ENCODE assay signal across 16 cellular contexts in genomic region chr9:125121156-125121555, GRCh38. TPM values are rescaled to one million over a fixed set of nuclear protein-coding genes. Genes with fewer than 3 reads are reported as not detected.
DNase-seq lines count a peak whose midpoint lies in the region; FAIRE-seq and TF ChIP-seq lines count a peak whose summit lies in the region.
"Had no signal": no experiment of that assay in that cellular context is flagged by ENCODE, and none has a peak within 500 bp of the region (broad histone marks: within the 10 kb centered on the region; RNA-seq: fewer than 3 reads in every experiment).

No MANE protein-coding gene starts in this region.

- peaks cover 54% of the 10 kb centered on the region for H3K4me1 Mint-ChIP-seq in activated naive CD4-positive, alpha-beta T cell treated with anti-CD3 and anti-CD28 coated beads, Interleukin-2, amount 10 ng/mL, durations not matched to agents 7 days and 5 days
- H3K4me1 Mint-ChIP-seq in endodermal cell: peaks cover 3% of the 10 kb centered on the region

- H3K9me3 ChIP-seq in endodermal cell (ENCODE audit: control insufficient read depth, low read length): no peaks in the 10 kb centered on the region
- H3K9me3 ChIP-seq: gastrocnemius medialis, thyroid gland had no signal

- no peak overlapping the region for H3K4me3 Mint-ChIP-seq in activated naive CD4-positive, alpha-beta T cell treated with anti-CD3 and anti-CD28 coated beads, Interleukin-2, amount 10 ng/mL, durations not matched to agents 7 days and 5 days
- H3K4me3 Mint-ChIP-seq in endodermal cell: no peak overlapping the region

- DNase-seq in activated naive CD4-positive, alpha-beta T cell treated with anti-CD3 and anti-CD28 coated beads, Interleukin-2, amount 10 ng/mL, durations not matched to agents 7 days and 5 days: no peak
- DNase-seq in activated naive CD4-positive, alpha-beta T cell (lab: John Stamatoyannopoulos, UW): no peak
- peak; percentile 26 for DNase-seq in NCI-H2196 (lab: John Stamatoyannopoulos, UW; ENCODE audit: unreplicated experiment)
- DNase-seq in endodermal cell: no peak
- peak; percentile 42 for DNase-seq in urothelium cell line (ENCODE audit: low spot score)
- DNase-seq in SKM-1 (lab: John Stamatoyannopoulos, UW; ENCODE audit: unreplicated experiment): no peak
- DNase-seq in SIG-M5 (lab: John Stamatoyannopoulos, UW): no peak
- no peak for DNase-seq in dedifferentiated amniotic fluid mesenchymal stem cell (ENCODE audit: extremely low spot score)
- DNase-seq: activated CD4-positive, CD25-positive, alpha-beta regulatory T cell treated with anti-CD3 and anti-CD28 coated beads, Interleukin-2, amount 50 U/mL, for 72 hours; activated effector memory CD4-positive, alpha-beta T cell treated with anti-CD3 and anti-CD28 coated beads, Interleukin-2, amount 50 U/mL, for 16 hours; gastrocnemius medialis; HCEC 1CT; kidney glomerular epithelial cell; NCI-H2081 treated with DMSO at 0.1 percent for 48 hours; thyroid gland had no signal

- peaks cover 5% of the 10 kb centered on the region for H3K36me3 ChIP-seq in endodermal cell (ENCODE audit: control insufficient read depth, insufficient read depth, low read length)
- H3K36me3 ChIP-seq: gastrocnemius medialis, thyroid gland had no signal

- CTCF ChIA-PET in activated naive CD4-positive, alpha-beta T cell treated with anti-CD3 and anti-CD28 coated beads, Interleukin-2, amount 10 ng/mL, durations not matched to agents 7 days and 5 days (lab: Charles Lee): no interaction called here

- H3K4me3 ChIP-seq in endodermal cell (ENCODE audit: low read length): no peak overlapping the region
- H3K4me3 ChIP-seq: gastrocnemius medialis, thyroid gland had no signal

- no peaks in the 10 kb centered on the region for H3K27me3 Mint-ChIP-seq in activated naive CD4-positive, alpha-beta T cell treated with anti-CD3 and anti-CD28 coated beads, Interleukin-2, amount 10 ng/mL, durations not matched to agents 7 days and 5 days
- H3K27me3 Mint-ChIP-seq in endodermal cell (ENCODE audit: insufficient read depth): no peaks in the 10 kb centered on the region

- no peak overlapping the region for H3K27ac ChIP-seq in endodermal cell (ENCODE audit: low read depth, low read length)
- H3K27ac ChIP-seq: gastrocnemius medialis, HL-60, thyroid gland had no signal

- TF ChIP-seq CTCF in endodermal cell (conservative IDR thresholded peaks at IDR 0.05): no peak

- WGBS in endodermal cell (ENCODE audit: insufficient coverage in 1 of 2, insufficient read length in 1 of 2), 2 experiments: 83 to 92% methylated on average over 2 of the region's 2 CpGs

- H3K36me3 Mint-ChIP-seq in activated naive CD4-positive, alpha-beta T cell treated with anti-CD3 and anti-CD28 coated beads, Interleukin-2, amount 10 ng/mL, durations not matched to agents 7 days and 5 days: peaks cover 25% of the 10 kb centered on the region
- peaks cover 21% of the 10 kb centered on the region for H3K36me3 Mint-ChIP-seq in endodermal cell (ENCODE audit: low read depth)

- no peak for FAIRE-seq in urothelium cell line (lab: Jason Lieb, UNC)

- H3K27ac Mint-ChIP-seq in activated naive CD4-positive, alpha-beta T cell treated with anti-CD3 and anti-CD28 coated beads, Interleukin-2, amount 10 ng/mL, durations not matched to agents 7 days and 5 days: peak overlapping the region; percentile 40
- peak overlapping the region; percentile 25 for H3K27ac Mint-ChIP-seq in endodermal cell

- no peaks in the 10 kb centered on the region for H3K27me3 ChIP-seq in endodermal cell (ENCODE audit: control insufficient read depth, insufficient read depth, low read length, poor library complexity, severe bottlenecking)
- H3K27me3 ChIP-seq: gastrocnemius medialis, thyroid gland had no signal

- no peak overlapping the region for H3K9ac ChIP-seq in endodermal cell (ENCODE audit: extremely low read depth, low read length, poor library complexity, severe bottlenecking)

- H3K4me1 ChIP-seq in endodermal cell (ENCODE audit: control insufficient read depth, insufficient read depth, low read length): no peaks in the 10 kb centered on the region

- no peaks in the 10 kb centered on the region for H3K9me3 Mint-ChIP-seq in activated naive CD4-positive, alpha-beta T cell treated with anti-CD3 and anti-CD28 coated beads, Interleukin-2, amount 10 ng/mL, durations not matched to agents 7 days and 5 days
- no peaks in the 10 kb centered on the region for H3K9me3 Mint-ChIP-seq in endodermal cell

RNA-seq across cellular contexts. Expression of gene SCAI, which starts 22.2 kb away (rescaled TPM):
- total RNA-seq in endodermal cell: 10 to 100 TPM; 22.9 to 34.7 TPM
- 10.9 TPM for polyA plus RNA-seq in endodermal cell (2013, experiment 1 of 2)
- polyA plus RNA-seq in endodermal cell (2013, experiment 2 of 2): 12.0 TPM

Comparison
In these comparisons a context has a peak if more than half of its experiments do, and no peak if none do; other contexts are left out.
1. DNase-seq: peak in NCI-H2196 (single experiment) and urothelium cell line (single experiment); none in activated naive CD4-positive, alpha-beta T cell treated with anti-CD3 and anti-CD28 coated beads, Interleukin-2, amount 10 ng/mL, durations not matched to agents 7 days and 5 days (single experiment), activated naive CD4-positive, alpha-beta T cell (0 of 4), endodermal cell (single experiment), SKM-1 (single experiment), SIG-M5 (single experiment) and dedifferentiated amniotic fluid mesenchymal stem cell (single experiment).